In the genomic region with DNA sequence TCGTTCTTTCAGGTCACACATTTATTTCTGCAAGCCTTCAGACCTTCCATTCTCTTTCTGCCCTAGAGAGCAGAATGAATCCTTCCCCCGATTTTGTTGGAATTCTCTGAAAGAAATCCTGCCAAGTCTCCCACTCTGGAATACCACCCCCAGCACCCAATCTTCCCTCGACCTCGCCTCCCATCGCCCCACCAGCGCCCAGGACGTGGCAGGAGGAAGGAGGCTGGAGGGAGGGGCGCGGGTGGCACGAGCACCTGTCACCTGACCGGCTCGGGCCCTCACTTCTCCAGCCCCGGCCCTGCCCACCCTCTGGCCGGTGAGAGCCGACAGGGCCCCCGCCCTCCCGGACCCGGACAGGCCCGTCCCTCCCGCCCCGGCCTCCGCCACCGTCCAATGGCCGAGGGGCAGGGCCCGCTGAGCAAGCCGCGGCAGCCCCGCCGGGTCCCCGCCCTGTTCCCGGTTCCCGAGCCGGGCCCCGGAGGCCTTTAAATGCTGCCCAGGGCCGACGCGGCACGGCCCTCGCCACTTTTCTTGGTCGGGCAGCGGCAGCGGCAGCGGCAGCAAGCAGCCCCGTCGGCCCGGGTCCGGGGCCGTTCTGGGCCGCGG, we compare ENCODE assay signal across 8 cellular contexts. TPM values are rescaled to one million over a fixed set of nuclear protein-coding genes. Genes with fewer than 3 reads are reported as not detected.
DNase-seq lines count a peak whose midpoint lies in the region; ATAC-seq and TF ChIP-seq lines count a peak whose summit lies in the region.

A gene (plus strand): TSS at position 453 of the 606 bp plus-strand sequence. CDS start 384 bp downstream, outside the sequence.

- peak; percentile 89 for ATAC-seq in gastroesophageal sphincter

- H3K36me3 ChIP-seq in HEK293 (ENCODE audit: control insufficient read depth in 2 of 2, insufficient read depth in 1 of 2, low read length in 2 of 2) (peaks cover 23 to 29% of the 10 kb centered on the region in 2 experiments), gastroesophageal sphincter (peaks cover 0 to 26% of the 10 kb centered on the region in 2 donors), neuron (ENCODE audit: insufficient read depth, low read length) (peaks cover 25% of the 10 kb centered on the region)

- peak within 1 kb of the TSS; percentile 84 for H3K27ac ChIP-seq in HEK293 (ENCODE audit: extremely low read depth, low read depth, low read length)
- peak within 1 kb of the TSS; percentile 95 to 99 (median 97) for H3K27ac ChIP-seq in gastroesophageal sphincter

- peak; percentile 71 to 75 for TF ChIP-seq POLR2A in gastroesophageal sphincter (IDR thresholded peaks at IDR 0.05)

- TF ChIP-seq CTCF in HEK293 (tag by site-specific recombination; IDR thresholded peaks at IDR 0.05) (no peak), gastroesophageal sphincter (IDR thresholded peaks at IDR 0.05) (no peak)

- H3K27me3 ChIP-seq in gastroesophageal sphincter, result no peaks in the 10 kb centered on the region
- no peaks in the 10 kb centered on the region for H3K27me3 ChIP-seq in neuron (ENCODE audit: insufficient read depth, low read length)

- H3K4me1 ChIP-seq in HEK293 (ENCODE audit: control insufficient read depth, insufficient read depth, low read length) (peaks cover 10% of the 10 kb centered on the region; the same call in 1 of the 2 replicates), gastroesophageal sphincter (peaks cover 3 to 26% (median 4%) of the 10 kb centered on the region in 3 donors), neuron (ENCODE audit: insufficient read depth, low read length) (peaks cover 13% of the 10 kb centered on the region)

- WGBS in gastroesophageal sphincter (ENCODE audit: low coverage in 1 of 2), 2 donors, result 0 to 4% methylated on average over 2 of the region's 50 CpGs

- H2AFZ ChIP-seq in neuron (ENCODE audit: low read depth, low read length), result peak within 1 kb of the TSS; percentile 93

- TF ChIP-seq EP300 in gastroesophageal sphincter (IDR thresholded peaks at IDR 0.05), result no peak

- POLR2A ChIA-PET in HEK293 (lab: Yijun Ruan, JAX), result interaction anchor here (0.6 to 1.6 kb wide), 6 partner anchors 9 to 774 kb away, joined by 3 to 4 read pairs (median 4); a partner anchor contains a TSS

- DNase-seq in stimulated activated CD4-positive, alpha-beta T cell treated with anti-CD3 and anti-CD28 coated beads, Interleukin-4, amount 100 ng/mL, for 24 hours, result peak; percentile 22
- DNase-seq in stimulated activated CD4-positive, alpha-beta T cell treated with anti-CD3 and anti-CD28 coated beads, Interleukin-2, amount 100 ng/mL, for 24 hours, result no peak
- peak; percentile 53 for DNase-seq in NCI-H146 treated with DMSO at 0.1 percent for 48 hours (lab: John Stamatoyannopoulos, UW; ENCODE audit: unreplicated experiment)
- peak; percentile 6 for DNase-seq in activated T-helper 9 cell treated with anti-CD3 and anti-CD28 coated beads, Interleukin-2, amount 50 U/mL, for 16 hours (ENCODE audit: low read depth)
- no peak for DNase-seq in D341Med (ENCODE audit: low spot score)

- H3K4me3 ChIP-seq in HEK293 (ENCODE audit: low read depth, low read length) (peak within 1 kb of the TSS; percentile 77), gastroesophageal sphincter (peak within 1 kb of the TSS; percentile 73 to 90), neuron (ENCODE audit: low read length) (peak within 1 kb of the TSS; percentile 66)

- CTCF ChIA-PET in HEK293 (lab: Yijun Ruan, JAX), result no interaction called here

- H3K9me3 ChIP-seq in HEK293 (ENCODE audit: control insufficient read depth, insufficient read depth, low read depth, low read length), result no peaks in the 10 kb centered on the region
- no peaks in the 10 kb centered on the region for H3K9me3 ChIP-seq in gastroesophageal sphincter
- H3K9me3 ChIP-seq in neuron (ENCODE audit: low read length), result no peaks in the 10 kb centered on the region

TF ChIP-seq in HEK293, 187 proteins besides CTCF, POLR2A, EP300 and RAD21 (continues in another document):
- TF ChIP-seq, protein P1, sequence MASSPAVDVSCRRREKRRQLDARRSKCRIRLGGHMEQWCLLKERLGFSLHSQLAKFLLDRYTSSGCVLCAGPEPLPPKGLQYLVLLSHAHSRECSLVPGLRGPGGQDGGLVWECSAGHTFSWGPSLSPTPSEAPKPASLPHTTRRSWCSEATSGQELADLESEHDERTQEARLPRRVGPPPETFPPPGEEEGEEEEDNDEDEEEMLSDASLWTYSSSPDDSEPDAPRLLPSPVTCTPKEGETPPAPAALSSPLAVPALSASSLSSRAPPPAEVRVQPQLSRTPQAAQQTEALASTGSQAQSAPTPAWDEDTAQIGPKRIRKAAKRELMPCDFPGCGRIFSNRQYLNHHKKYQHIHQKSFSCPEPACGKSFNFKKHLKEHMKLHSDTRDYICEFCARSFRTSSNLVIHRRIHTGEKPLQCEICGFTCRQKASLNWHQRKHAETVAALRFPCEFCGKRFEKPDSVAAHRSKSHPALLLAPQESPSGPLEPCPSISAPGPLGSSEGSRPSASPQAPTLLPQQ (tag by site-specific recombination; IDR thresholded peaks at IDR 0.05), result 0 out of 2 replicates have a peak, but pooled peaks have one; percentile 19
- TF ChIP-seq ZNF624 (tag by site-specific recombination; IDR thresholded peaks at IDR 0.05), result no peak
- TF ChIP-seq GLIS2 (tag by site-specific recombination; IDR thresholded peaks at IDR 0.05), result 0 out of 2 replicates have a peak, but pooled peaks have one; percentile 29
- peak; percentile 33; the same call in 1 of the 2 replicates for TF ChIP-seq KLF9 (tag by site-specific recombination; IDR thresholded peaks at IDR 0.05; ENCODE audit: low read depth)
- TF ChIP-seq, protein P2, sequence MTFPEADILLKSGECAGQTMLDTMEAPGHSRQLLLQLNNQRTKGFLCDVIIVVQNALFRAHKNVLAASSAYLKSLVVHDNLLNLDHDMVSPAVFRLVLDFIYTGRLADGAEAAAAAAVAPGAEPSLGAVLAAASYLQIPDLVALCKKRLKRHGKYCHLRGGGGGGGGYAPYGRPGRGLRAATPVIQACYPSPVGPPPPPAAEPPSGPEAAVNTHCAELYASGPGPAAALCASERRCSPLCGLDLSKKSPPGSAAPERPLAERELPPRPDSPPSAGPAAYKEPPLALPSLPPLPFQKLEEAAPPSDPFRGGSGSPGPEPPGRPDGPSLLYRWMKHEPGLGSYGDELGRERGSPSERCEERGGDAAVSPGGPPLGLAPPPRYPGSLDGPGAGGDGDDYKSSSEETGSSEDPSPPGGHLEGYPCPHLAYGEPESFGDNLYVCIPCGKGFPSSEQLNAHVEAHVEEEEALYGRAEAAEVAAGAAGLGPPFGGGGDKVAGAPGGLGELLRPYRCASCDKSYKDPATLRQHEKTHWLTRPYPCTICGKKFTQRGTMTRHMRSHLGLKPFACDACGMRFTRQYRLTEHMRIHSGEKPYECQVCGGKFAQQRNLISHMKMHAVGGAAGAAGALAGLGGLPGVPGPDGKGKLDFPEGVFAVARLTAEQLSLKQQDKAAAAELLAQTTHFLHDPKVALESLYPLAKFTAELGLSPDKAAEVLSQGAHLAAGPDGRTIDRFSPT (tag by site-specific recombination; IDR thresholded peaks at IDR 0.05), result peak; percentile 54; the same call in 1 of the 2 replicates
- no peak for TF ChIP-seq ZNF155 (tag by site-specific recombination; IDR thresholded peaks at IDR 0.05)
- peak; percentile 58 for TF ChIP-seq SP2 (tag by site-specific recombination; IDR thresholded peaks at IDR 0.05)
- TF ChIP-seq, protein P3, sequence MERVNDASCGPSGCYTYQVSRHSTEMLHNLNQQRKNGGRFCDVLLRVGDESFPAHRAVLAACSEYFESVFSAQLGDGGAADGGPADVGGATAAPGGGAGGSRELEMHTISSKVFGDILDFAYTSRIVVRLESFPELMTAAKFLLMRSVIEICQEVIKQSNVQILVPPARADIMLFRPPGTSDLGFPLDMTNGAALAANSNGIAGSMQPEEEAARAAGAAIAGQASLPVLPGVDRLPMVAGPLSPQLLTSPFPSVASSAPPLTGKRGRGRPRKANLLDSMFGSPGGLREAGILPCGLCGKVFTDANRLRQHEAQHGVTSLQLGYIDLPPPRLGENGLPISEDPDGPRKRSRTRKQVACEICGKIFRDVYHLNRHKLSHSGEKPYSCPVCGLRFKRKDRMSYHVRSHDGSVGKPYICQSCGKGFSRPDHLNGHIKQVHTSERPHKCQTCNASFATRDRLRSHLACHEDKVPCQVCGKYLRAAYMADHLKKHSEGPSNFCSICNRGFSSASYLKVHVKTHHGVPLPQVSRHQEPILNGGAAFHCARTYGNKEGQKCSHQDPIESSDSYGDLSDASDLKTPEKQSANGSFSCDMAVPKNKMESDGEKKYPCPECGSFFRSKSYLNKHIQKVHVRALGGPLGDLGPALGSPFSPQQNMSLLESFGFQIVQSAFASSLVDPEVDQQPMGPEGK (tag by site-specific recombination; IDR thresholded peaks at IDR 0.05), result peak; percentile 60
- TF ChIP-seq ZNF335 (tag by site-specific recombination; conservative IDR thresholded peaks at IDR 0.05), result peak; percentile 46; the same call in 1 of the 2 replicates
- TF ChIP-seq ZNF341 (tag by site-specific recombination; IDR thresholded peaks at IDR 0.05; ENCODE audit: low read depth), result peak; percentile 16; the same call in 1 of the 2 replicates
- peak; percentile 29; the same call in 1 of the 2 replicates for TF ChIP-seq KLF1 (tag by site-specific recombination; IDR thresholded peaks at IDR 0.05)
- 0 out of 2 replicates have a peak, but pooled peaks have one; percentile 2 for TF ChIP-seq KLF10 (tag by site-specific recombination; IDR thresholded peaks at IDR 0.05)
- peak; percentile 48 for TF ChIP-seq ZBTB20 (tag by site-specific recombination; IDR thresholded peaks at IDR 0.05)
- peak; percentile 33; the same call in 1 of the 2 replicates for TF ChIP-seq ZFHX2 (tag by site-specific recombination; conservative IDR thresholded peaks at IDR 0.05)
- no peak for TF ChIP-seq ZSCAN16 (tag by site-specific recombination; IDR thresholded peaks at IDR 0.05)
- TF ChIP-seq, protein P4, sequence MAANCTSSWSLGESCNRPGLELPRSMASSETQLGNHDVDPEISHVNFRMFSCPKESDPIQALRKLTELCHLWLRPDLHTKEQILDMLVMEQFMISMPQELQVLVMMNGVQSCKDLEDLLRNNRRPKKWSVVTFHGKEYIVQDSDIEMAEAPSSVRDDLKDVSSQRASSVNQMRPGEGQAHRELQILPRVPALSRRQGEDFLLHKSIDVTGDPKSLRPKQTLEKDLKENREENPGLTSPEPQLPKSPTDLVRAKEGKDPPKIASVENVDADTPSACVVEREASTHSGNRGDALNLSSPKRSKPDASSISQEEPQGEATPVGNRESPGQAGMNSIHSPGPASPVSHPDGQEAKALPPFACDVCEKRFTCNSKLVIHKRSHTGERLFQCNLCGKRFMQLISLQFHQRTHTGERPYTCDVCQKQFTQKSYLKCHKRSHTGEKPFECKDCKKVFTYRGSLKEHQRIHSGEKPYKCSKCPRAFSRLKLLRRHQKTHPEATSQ (tag by site-specific recombination; IDR thresholded peaks at IDR 0.05), result no peak

RNA-seq across cellular contexts. Expression of the gene that starts here (rescaled TPM):
- 10 to 100 TPM in 3 of 4 donors, 1 to 10 TPM in 1; 8.3 to 18.1 (median 12.8) TPM for total RNA-seq in gastroesophageal sphincter

Comparison
In these comparisons a context has a peak if more than half of its experiments do, and no peak if none do; other contexts are left out.
1. DNase-seq: peak in stimulated activated CD4-positive, alpha-beta T cell treated with anti-CD3 and anti-CD28 coated beads, Interleukin-4, amount 100 ng/mL, for 24 hours (single experiment), NCI-H146 treated with DMSO at 0.1 percent for 48 hours (single experiment) and activated T-helper 9 cell treated with anti-CD3 and anti-CD28 coated beads, Interleukin-2, amount 50 U/mL, for 16 hours (single experiment); none in stimulated activated CD4-positive, alpha-beta T cell treated with anti-CD3 and anti-CD28 coated beads, Interleukin-2, amount 100 ng/mL, for 24 hours (0 of 2) and D341Med (single experiment).
2. Peak in every context shown above with its lines, with median percentiles within 50 percentile points of each other: H3K4me3 ChIP-seq.